In the genomic region with DNA sequence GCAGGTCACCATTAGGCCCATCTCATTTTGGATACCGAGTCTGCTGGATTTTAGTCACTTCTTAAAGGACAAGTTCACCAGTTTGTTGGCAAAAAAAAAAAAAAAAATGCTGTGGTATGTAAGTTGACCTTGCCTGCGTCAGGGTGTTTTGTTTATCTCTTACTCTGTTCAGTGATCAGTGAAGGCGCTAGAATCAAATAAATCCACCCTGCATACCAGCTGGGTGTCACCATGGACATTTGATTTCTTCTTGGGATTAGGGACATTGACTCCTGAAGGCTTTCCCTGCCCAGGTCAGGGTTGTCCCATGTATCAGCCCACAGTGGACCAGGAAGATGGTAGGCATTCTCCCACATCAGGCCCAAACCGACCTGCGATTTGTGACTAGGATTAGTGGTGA, we compare ENCODE assay signal across 16 cellular contexts. TPM values are rescaled to one million over a fixed set of nuclear protein-coding genes. Genes with fewer than 3 reads are reported as not detected.
A peak's percentile ranks its signal among the peaks of the same experiment; 100 is the strongest.
DNase-seq lines count a peak whose midpoint lies in the region; ATAC-seq lines count a peak whose summit lies in the region.
"Had no signal": no experiment of that assay in that cellular context is flagged by ENCODE, and none has a peak within 500 bp of the region (broad histone marks: within the 10 kb centered on the region; RNA-seq: fewer than 3 reads in every experiment).

No MANE protein-coding gene starts in this region.

- H3K9ac ChIP-seq in BLaER1, result no peak overlapping the region

- H4K20me1 ChIP-seq in BLaER1, result no peaks in the 10 kb centered on the region

- H3K4me3 Mint-ChIP-seq in IgD-negative memory B cell, result no peak overlapping the region
- H3K4me3 Mint-ChIP-seq in memory B cell, result no peak overlapping the region
- H3K4me3 Mint-ChIP-seq: CD14-positive monocyte; CD4-positive, alpha-beta memory T cell; GM23338 had no signal

- H3K27ac Mint-ChIP-seq in IgD-negative memory B cell, result peak overlapping the region; percentile 20 to 93 (median 59)
- H3K27ac Mint-ChIP-seq in memory B cell, result peak overlapping the region; percentile 86
- H3K27ac Mint-ChIP-seq: CD14-positive monocyte; CD4-positive, alpha-beta memory T cell; GM23338 had no signal

- H3K4me1 Mint-ChIP-seq in IgD-negative memory B cell, result peaks cover 0 to 5% (median 4%) of the 10 kb centered on the region in 3 donors
- peaks cover 5% of the 10 kb centered on the region for H3K4me1 Mint-ChIP-seq in memory B cell
- H3K4me1 Mint-ChIP-seq: CD4-positive, alpha-beta memory T cell had no signal

- H3K36me3 Mint-ChIP-seq in IgD-negative memory B cell, result peaks cover 4% of the 10 kb centered on the region
- no peaks in the 10 kb centered on the region for H3K36me3 Mint-ChIP-seq in memory B cell
- H3K36me3 Mint-ChIP-seq: CD4-positive, alpha-beta memory T cell had no signal

- H3K4me3 ChIP-seq in BLaER1, result no peak overlapping the region
- H3K4me3 ChIP-seq: GM23338, K562 had no signal

- H3K27me3 Mint-ChIP-seq in IgD-negative memory B cell (peaks cover 12% of the 10 kb centered on the region), memory B cell (peaks cover 19% of the 10 kb centered on the region)

- ATAC-seq in memory B cell (ENCODE audit: low read depth) (peak; percentile 60), HG02623 (IDR thresholded peaks at IDR 0.05; ENCODE audit: unreplicated experiment) (no peak), HG03354 (IDR thresholded peaks at IDR 0.05; ENCODE audit: poor library complexity, severe bottlenecking, unreplicated experiment) (no peak)
- ATAC-seq: GM23338, K562 had no signal

- no peak for DNase-seq in memory B cell (ENCODE audit: low spot score in 2 of 2)
- DNase-seq in NCI-H69 (lab: John Stamatoyannopoulos, UW), result no peak
- DNase-seq: BE2C; CD4-positive, alpha-beta memory T cell; DMS153; DMS79; GDM1; HCEC 1CT had no signal

- H3K9me3 Mint-ChIP-seq in IgD-negative memory B cell, result peaks cover 0 to 4% (median 0%) of the 10 kb centered on the region in 3 donors
- peaks cover 6% of the 10 kb centered on the region for H3K9me3 Mint-ChIP-seq in memory B cell
- H3K9me3 Mint-ChIP-seq: GM23338 had no signal

- H3K4me1 ChIP-seq in BLaER1, result peaks cover 43% of the 10 kb centered on the region
- H3K4me1 ChIP-seq: BE2C had no signal

- H3K36me3 ChIP-seq in BLaER1, result no peaks in the 10 kb centered on the region
- H3K36me3 ChIP-seq: BE2C had no signal

- H3K27me3 ChIP-seq in BLaER1, result peaks cover 16% of the 10 kb centered on the region

- peak overlapping the region; percentile 14 for H3K27ac ChIP-seq in BLaER1
- H3K27ac ChIP-seq: HL-60 had no signal

- H3K4me2 ChIP-seq in BLaER1, result peak overlapping the region; percentile 71
- H3K4me2 ChIP-seq: GM23338 had no signal

- H3K9me3 ChIP-seq in BLaER1, result no peaks in the 10 kb centered on the region
- H3K9me3 ChIP-seq: BE2C had no signal

RNA-seq across cellular contexts. Expression of gene SMOC2, which starts 6.8 kb away (rescaled TPM):
- polyA plus RNA-seq in IgD-negative memory B cell, result not detected
- polyA plus RNA-seq: CD14-positive monocyte; CD4-positive, alpha-beta memory T cell had no signal
